33 cellular contexts compared by ENCODE assay signal in genomic region chr4:169698331-169698730, GRCh38.
"Had no signal": no experiment of that assay in that cellular context is flagged by ENCODE, and none has a peak within 500 bp of the region (broad histone marks: within the 10 kb centered on the region; RNA-seq: fewer than 3 reads in every experiment).

No MANE protein-coding gene starts in this region.

- H3K9me3 ChIP-seq: ascending aorta, breast epithelium, colonic mucosa, esophagus muscularis mucosa, gastroesophageal sphincter, heart right ventricle had no signal

- H3K36me3 ChIP-seq: breast epithelium had no signal

- H3K27ac ChIP-seq: ascending aorta, breast epithelium, cardiac muscle cell, colonic mucosa, esophagus muscularis mucosa, foreskin keratinocyte, gastroesophageal sphincter, heart right ventricle, hepatocyte had no signal

- H3K27ac Mint-ChIP-seq: activated CD4-positive, alpha-beta memory T cell treated with anti-CD3 and anti-CD28 coated beads, Interleukin-2, amount 10 ng/mL, durations not matched to agents 7 days and 5 days; activated CD4-positive, alpha-beta T cell treated with anti-CD3 and anti-CD28 coated beads, Interleukin-2, amount 10 ng/mL, durations not matched to agents 7 days and 5 days; activated naive CD4-positive, alpha-beta T cell treated with anti-CD3 and anti-CD28 coated beads, Interleukin-2, amount 10 ng/mL, durations not matched to agents 7 days and 5 days; activated naive CD8-positive, alpha-beta T cell treated with anti-CD3 and anti-CD28 coated beads, Interleukin-2, amount 10 ng/mL, durations not matched to agents 7 days and 5 days; activated T-cell treated with anti-CD3 and anti-CD28 coated beads, Interleukin-2, amount 50 U/mL, for 24 hours; activated T-cell treated with anti-CD3 and anti-CD28 coated beads, Interleukin-2, amount 50 U/mL, for 72 hours; brain; endodermal cell; T-helper 1 cell treated with Interleukin-12 subunit alpha and Interleukin-12 subunit beta and Interleukin-4 antibody, amounts not matched to agents 30 μg/mL and 1 μg/mL, for 36 hours; T-helper 2 cell treated with Interferon-gamma antibody and Interleukin-4, amounts not matched to agents 5 μg/mL and 100 μg/mL, for 36 hours had no signal

- H3K4me1 ChIP-seq: ascending aorta, breast epithelium, colonic mucosa, esophagus muscularis mucosa, foreskin keratinocyte, gastroesophageal sphincter, heart right ventricle had no signal

- H3K9me3 Mint-ChIP-seq: activated CD4-positive, alpha-beta memory T cell treated with anti-CD3 and anti-CD28 coated beads, Interleukin-2, amount 10 ng/mL, durations not matched to agents 7 days and 5 days; activated CD4-positive, alpha-beta T cell treated with anti-CD3 and anti-CD28 coated beads, Interleukin-2, amount 10 ng/mL, durations not matched to agents 7 days and 5 days; activated naive CD4-positive, alpha-beta T cell treated with anti-CD3 and anti-CD28 coated beads, Interleukin-2, amount 10 ng/mL, durations not matched to agents 7 days and 5 days; activated naive CD4-positive, alpha-beta T cell treated with anti-CD3 and anti-CD28 coated beads, Interleukin-2, amount 50 U/mL, for 72 hours; activated naive CD8-positive, alpha-beta T cell treated with anti-CD3 and anti-CD28 coated beads, Interleukin-2, amount 10 ng/mL, durations not matched to agents 7 days and 5 days; activated T-cell treated with anti-CD3 and anti-CD28 coated beads, Interleukin-2, amount 50 U/mL, for 24 hours; activated T-cell treated with anti-CD3 and anti-CD28 coated beads, Interleukin-2, amount 50 U/mL, for 72 hours; endodermal cell; T-helper 1 cell treated with Interleukin-12 subunit alpha and Interleukin-12 subunit beta and Interleukin-4 antibody, amounts not matched to agents 30 μg/mL and 1 μg/mL, for 36 hours; T-helper 2 cell treated with Interferon-gamma antibody and Interleukin-4, amounts not matched to agents 5 μg/mL and 100 μg/mL, for 36 hours had no signal

- H3K27me3 Mint-ChIP-seq: activated CD4-positive, alpha-beta memory T cell treated with anti-CD3 and anti-CD28 coated beads, Interleukin-2, amount 10 ng/mL, durations not matched to agents 7 days and 5 days; activated CD4-positive, alpha-beta T cell treated with anti-CD3 and anti-CD28 coated beads, Interleukin-2, amount 10 ng/mL, durations not matched to agents 7 days and 5 days; activated naive CD4-positive, alpha-beta T cell treated with anti-CD3 and anti-CD28 coated beads, Interleukin-2, amount 10 ng/mL, durations not matched to agents 7 days and 5 days; activated naive CD8-positive, alpha-beta T cell treated with anti-CD3 and anti-CD28 coated beads, Interleukin-2, amount 10 ng/mL, durations not matched to agents 7 days and 5 days; activated T-cell treated with anti-CD3 and anti-CD28 coated beads, Interleukin-2, amount 50 U/mL, for 24 hours had no signal

- ATAC-seq: activated naive CD4-positive, alpha-beta T cell treated with anti-CD3 and anti-CD28 coated beads, Interleukin-2, amount 50 U/mL, for 72 hours; activated T-cell treated with anti-CD3 and anti-CD28 coated beads, Interleukin-2, amount 50 U/mL, for 72 hours; foreskin keratinocyte; gastroesophageal sphincter; heart right ventricle had no signal

- H3K27me3 ChIP-seq: ascending aorta, breast epithelium, cardiac muscle cell, colonic mucosa, esophagus muscularis mucosa, foreskin keratinocyte, gastroesophageal sphincter, heart right ventricle, hepatocyte had no signal

- H3K4me3 Mint-ChIP-seq: activated CD4-positive, alpha-beta memory T cell treated with anti-CD3 and anti-CD28 coated beads, Interleukin-2, amount 10 ng/mL, durations not matched to agents 7 days and 5 days; activated CD4-positive, alpha-beta T cell treated with anti-CD3 and anti-CD28 coated beads, Interleukin-2, amount 10 ng/mL, durations not matched to agents 7 days and 5 days; activated naive CD4-positive, alpha-beta T cell treated with anti-CD3 and anti-CD28 coated beads, Interleukin-2, amount 10 ng/mL, durations not matched to agents 7 days and 5 days; activated naive CD8-positive, alpha-beta T cell treated with anti-CD3 and anti-CD28 coated beads, Interleukin-2, amount 10 ng/mL, durations not matched to agents 7 days and 5 days; activated T-cell treated with anti-CD3 and anti-CD28 coated beads, Interleukin-2, amount 50 U/mL, for 24 hours; activated T-cell treated with anti-CD3 and anti-CD28 coated beads, Interleukin-2, amount 50 U/mL, for 72 hours; brain; endodermal cell; T-helper 1 cell treated with Interleukin-12 subunit alpha and Interleukin-12 subunit beta and Interleukin-4 antibody, amounts not matched to agents 30 μg/mL and 1 μg/mL, for 36 hours; T-helper 2 cell treated with Interferon-gamma antibody and Interleukin-4, amounts not matched to agents 5 μg/mL and 100 μg/mL, for 36 hours had no signal

- H3K4me1 Mint-ChIP-seq: activated CD4-positive, alpha-beta memory T cell treated with anti-CD3 and anti-CD28 coated beads, Interleukin-2, amount 10 ng/mL, durations not matched to agents 7 days and 5 days; activated CD4-positive, alpha-beta T cell treated with anti-CD3 and anti-CD28 coated beads, Interleukin-2, amount 10 ng/mL, durations not matched to agents 7 days and 5 days; activated naive CD4-positive, alpha-beta T cell treated with anti-CD3 and anti-CD28 coated beads, Interleukin-2, amount 10 ng/mL, durations not matched to agents 7 days and 5 days; activated naive CD8-positive, alpha-beta T cell treated with anti-CD3 and anti-CD28 coated beads, Interleukin-2, amount 10 ng/mL, durations not matched to agents 7 days and 5 days; brain; endodermal cell had no signal

- DNase-seq: activated CD4-positive, alpha-beta memory T cell treated with anti-CD3 and anti-CD28 coated beads, Interleukin-2, amount 10 ng/mL, durations not matched to agents 7 days and 5 days; activated CD4-positive, alpha-beta T cell treated with anti-CD3 and anti-CD28 coated beads for 4 hours; activated CD4-positive, alpha-beta T cell treated with anti-CD3 and anti-CD28 coated beads, Interleukin-2, amount 10 ng/mL, durations not matched to agents 7 days and 5 days; activated CD4-positive, alpha-beta T cell treated with anti-CD3 and anti-CD28 coated beads, Interleukin-2, amount 50 U/mL, for 4 hours; activated CD4-positive, CD25-positive, alpha-beta regulatory T cell; activated CD4-positive, CD25-positive, alpha-beta regulatory T cell treated with anti-CD3 and anti-CD28 coated beads, Interleukin-2, amount 50 U/mL, for 72 hours; activated CD8-positive, alpha-beta memory T cell treated with anti-CD3 and anti-CD28 coated beads, Interleukin-2, amount 50 U/mL, for 48 hours; activated gamma-delta T cell; activated naive CD4-positive, alpha-beta T cell; activated naive CD4-positive, alpha-beta T cell treated with anti-CD3 and anti-CD28 coated beads, Interleukin-2, amount 10 ng/mL, durations not matched to agents 7 days and 5 days; activated naive CD8-positive, alpha-beta T cell treated with anti-CD3 and anti-CD28 coated beads, Interleukin-2, amount 10 ng/mL, durations not matched to agents 7 days and 5 days; activated T-cell treated with anti-CD3 and anti-CD28 coated beads for 4 hours; activated T-cell treated with anti-CD3 and anti-CD28 coated beads, Interleukin-2, amount 50 U/mL, for 24 hours; activated T-cell treated with anti-CD3 and anti-CD28 coated beads, Interleukin-2, amount 50 U/mL, for 72 hours; central memory CD4-positive, alpha-beta T cell; cerebellar nuclear complex; colonic mucosa; effector memory CD4-positive, alpha-beta T cell; endodermal cell; erythroblast; foreskin keratinocyte; heart right ventricle; T1000 had no signal

- H3K4me3 ChIP-seq: ascending aorta, breast epithelium, cardiac muscle cell, colonic mucosa, esophagus muscularis mucosa, gastroesophageal sphincter, heart right ventricle, hepatocyte had no signal

- H3K4me2 ChIP-seq: hepatocyte had no signal
